Comparison of ENCODE assay signal across 10 cellular contexts in the genomic region with DNA sequence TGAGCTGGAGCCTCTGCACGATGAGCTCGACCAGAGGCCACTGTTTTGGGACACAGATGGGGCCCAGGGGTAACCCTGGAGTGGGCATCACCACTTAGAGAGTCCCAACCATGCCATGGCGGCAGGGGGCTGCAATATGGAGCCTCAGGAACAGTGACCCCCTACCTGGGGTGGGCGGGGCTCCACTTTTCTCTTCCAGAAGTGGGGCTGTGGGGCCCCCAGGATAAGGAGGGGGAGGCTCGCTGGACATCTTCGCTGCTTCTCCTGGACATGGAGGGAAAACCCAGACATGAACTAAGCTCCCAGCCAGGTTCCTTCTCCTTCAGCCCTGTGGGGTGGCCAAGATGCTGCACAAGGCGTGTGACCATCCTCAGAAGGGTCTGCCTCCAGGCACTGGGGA. TPM values are rescaled to one million over a fixed set of nuclear protein-coding genes. Genes with fewer than 3 reads are reported as not detected.
DNase-seq lines count a peak whose midpoint lies in the region; ATAC-seq and TF ChIP-seq lines count a peak whose summit lies in the region.
"Had no signal": no experiment of that assay in that cellular context is flagged by ENCODE, and none has a peak within 500 bp of the region (broad histone marks: within the 10 kb centered on the region; RNA-seq: fewer than 3 reads in every experiment).

No MANE protein-coding gene starts in this region.

- H3K27me3 Mint-ChIP-seq in activated CD4-positive, alpha-beta T cell treated with anti-CD3 and anti-CD28 coated beads, Interleukin-2, amount 10 ng/mL, durations not matched to agents 7 days and 5 days, result no peaks in the 10 kb centered on the region

- no peak for ATAC-seq in HG02973 (IDR thresholded peaks at IDR 0.05; ENCODE audit: unreplicated experiment)

- H3K27me3 ChIP-seq in stomach smooth muscle (ENCODE audit: control insufficient read depth in 1 of 2, insufficient read depth in 2 of 2, low read length in 2 of 2), result no peaks in the 10 kb centered on the region

- H3K9ac ChIP-seq in stomach smooth muscle (ENCODE audit: low read length in 2 of 2), result no peak overlapping the region

- H3K27ac ChIP-seq in coronary artery, result peak overlapping the region; percentile 18 to 78
- peak overlapping the region; percentile 41 for H3K27ac ChIP-seq in stomach smooth muscle (ENCODE audit: low read length)

- no peaks in the 10 kb centered on the region for H3K9me3 Mint-ChIP-seq in activated CD4-positive, alpha-beta T cell treated with anti-CD3 and anti-CD28 coated beads, Interleukin-2, amount 10 ng/mL, durations not matched to agents 7 days and 5 days

- H3K4me1 Mint-ChIP-seq in activated CD4-positive, alpha-beta T cell treated with anti-CD3 and anti-CD28 coated beads, Interleukin-2, amount 10 ng/mL, durations not matched to agents 7 days and 5 days, result peaks cover 53% of the 10 kb centered on the region

- TF ChIP-seq CTCF in coronary artery (IDR thresholded peaks at IDR 0.05), result no peak

- H3K27ac Mint-ChIP-seq in activated CD4-positive, alpha-beta T cell treated with anti-CD3 and anti-CD28 coated beads, Interleukin-2, amount 10 ng/mL, durations not matched to agents 7 days and 5 days, result peak overlapping the region; percentile 89

- POLR2A ChIA-PET in activated CD4-positive, alpha-beta T cell treated with anti-CD3 and anti-CD28 coated beads, Interleukin-2, amount 10 ng/mL, durations not matched to agents 7 days and 5 days (lab: Charles Lee), result no interaction called here

- no peak for DNase-seq in activated CD4-positive, alpha-beta T cell treated with anti-CD3 and anti-CD28 coated beads, Interleukin-2, amount 10 ng/mL, durations not matched to agents 7 days and 5 days
- no peak for DNase-seq in activated CD4-positive, alpha-beta T cell treated with anti-CD3 and anti-CD28 coated beads for 4 hours
- no peak for DNase-seq in coronary artery (ENCODE audit: low spot score)
- no peak for DNase-seq in pons (ENCODE audit: low spot score)
- DNase-seq: central memory CD4-positive, alpha-beta T cell; mesenchymal stem cell; NCI-H69 had no signal

- no peak overlapping the region for H3K4me3 Mint-ChIP-seq in activated CD4-positive, alpha-beta T cell treated with anti-CD3 and anti-CD28 coated beads, Interleukin-2, amount 10 ng/mL, durations not matched to agents 7 days and 5 days

- peaks cover 18 to 25% of the 10 kb centered on the region in 2 donors for H3K36me3 ChIP-seq in stomach smooth muscle (ENCODE audit: control insufficient read depth in 2 of 2, insufficient read depth in 2 of 2, low read length in 2 of 2)

- H3K9me3 ChIP-seq in stomach smooth muscle (ENCODE audit: control insufficient read depth in 2 of 2, low read length in 2 of 2), result no peaks in the 10 kb centered on the region

- peaks cover 27% of the 10 kb centered on the region for H3K36me3 Mint-ChIP-seq in activated CD4-positive, alpha-beta T cell treated with anti-CD3 and anti-CD28 coated beads, Interleukin-2, amount 10 ng/mL, durations not matched to agents 7 days and 5 days (ENCODE audit: low read depth)

- peaks cover 33% of the 10 kb centered on the region for H3K4me1 ChIP-seq in stomach smooth muscle (ENCODE audit: control insufficient read depth, insufficient read depth, low read length)

- CTCF ChIA-PET in activated CD4-positive, alpha-beta T cell treated with anti-CD3 and anti-CD28 coated beads, Interleukin-2, amount 10 ng/mL, durations not matched to agents 7 days and 5 days (lab: Charles Lee), result interaction anchor here (1.0 to 2.5 kb wide), 7 partner anchors 8 to 37 kb away, joined by 3 to 23 read pairs (median 4); a partner anchor contains a TSS

- no peak overlapping the region for H3K4me3 ChIP-seq in coronary artery
- no peak overlapping the region for H3K4me3 ChIP-seq in stomach smooth muscle (ENCODE audit: low read length in 2 of 2)

RNA-seq across cellular contexts. Expression of a gene that starts 24.7 kb away (rescaled TPM):
- 10 to 100 TPM; 44.2 to 45.2 TPM for total RNA-seq in activated CD4-positive, alpha-beta T cell treated with anti-CD3 and anti-CD28 coated beads, Interleukin-2, amount 10 ng/mL, durations not matched to agents 7 days and 5 days

RNA-seq across cellular contexts. Expression of a gene that starts 37.7 kb away (rescaled TPM):
- 100 to 1,000 TPM in 1 of 2 experiments, 10 to 100 TPM in 1; 86.3 to 107 TPM for total RNA-seq in activated CD4-positive, alpha-beta T cell treated with anti-CD3 and anti-CD28 coated beads, Interleukin-2, amount 10 ng/mL, durations not matched to agents 7 days and 5 days

RNA-seq across cellular contexts. Expression of a gene that starts 39.5 kb away (rescaled TPM):
- total RNA-seq in activated CD4-positive, alpha-beta T cell treated with anti-CD3 and anti-CD28 coated beads, Interleukin-2, amount 10 ng/mL, durations not matched to agents 7 days and 5 days, result 10 to 100 TPM; 34.0 to 35.9 TPM

RNA-seq across cellular contexts. Expression of a gene that starts 42.3 kb away (rescaled TPM):
- total RNA-seq in activated CD4-positive, alpha-beta T cell treated with anti-CD3 and anti-CD28 coated beads, Interleukin-2, amount 10 ng/mL, durations not matched to agents 7 days and 5 days, result under 1 TPM; 0.21 to 0.22 TPM
- total RNA-seq: A673 had no signal
